Comparison of ENCODE assay signal across 9 cellular contexts in genomic region chr6:41367700-41368099, GRCh38. TPM values are rescaled to one million over a fixed set of nuclear protein-coding genes. Genes with fewer than 3 reads are reported as not detected.
DNase-seq lines count a peak whose midpoint lies in the region; ATAC-seq and TF ChIP-seq lines count a peak whose summit lies in the region.
"Had no signal": no experiment of that assay in that cellular context is flagged by ENCODE, and none has a peak within 500 bp of the region (broad histone marks: within the 10 kb centered on the region; RNA-seq: fewer than 3 reads in every experiment).

No MANE protein-coding gene starts in this region.

- no peaks in the 10 kb centered on the region for H3K79me1 ChIP-seq in neuronal stem cell (ENCODE audit: low read depth, low read length)

- WGBS in neuronal stem cell (ENCODE audit: extremely low coverage in 2 of 2, insufficient read length in 2 of 2, insufficient replicate concordance in 1 of 2), 2 donors = no CpG with 5 or more reads among the region's 2 CpGs

- no peaks in the 10 kb centered on the region for H4K20me1 ChIP-seq in fibroblast of lung (ENCODE audit: control insufficient read depth, extremely low read depth, insufficient read depth, low read length)

- no peak overlapping the region for H3K4ac ChIP-seq in neuronal stem cell (ENCODE audit: low read length)

- in situ Hi-C loops in SK-MEL-5 (cut with HindIII; ENCODE audit: low pct_unique_long_range_greater_than_20kb, low sequenced_read_pairs) = no loop called here

- no peak overlapping the region for H2BK5ac ChIP-seq in neuronal stem cell (ENCODE audit: low read length)

- H3K14ac ChIP-seq in neuronal stem cell (ENCODE audit: low read length) = no peak overlapping the region

- no peak overlapping the region for H2BK120ac ChIP-seq in neuronal stem cell (ENCODE audit: low read depth, low read length)

- H2BK12ac ChIP-seq in neuronal stem cell (ENCODE audit: low read length) = no peak overlapping the region

- H3K79me2 ChIP-seq in fibroblast of lung (ENCODE audit: control insufficient read depth, insufficient read depth, low read length) = no peaks in the 10 kb centered on the region

- H3K27ac ChIP-seq in fibroblast of lung (ENCODE audit: insufficient read depth, low read length) (no peak overlapping the region), neuronal stem cell (replicated peaks; ENCODE audit: low read length) (no peak overlapping the region)
- H3K27ac ChIP-seq: skin epidermis had no signal

- DNase-seq in GM06990 (ENCODE audit: extremely low read depth, insufficient read length) (no peak), NCI-H128 (lab: John Stamatoyannopoulos, UW; ENCODE audit: unreplicated experiment) (peak; percentile 39), SK-MEL-5 (ENCODE audit: low read depth, low spot score) (peak; percentile 82), fibroblast of lung (ENCODE audit: low read depth in 2 of 2) (peak; percentile 42 to 51), neuronal stem cell (ENCODE audit: low spot score) (peak; percentile 67)

- H3K9ac ChIP-seq in fibroblast of lung (ENCODE audit: insufficient read depth, low read length) (no peak overlapping the region), neuronal stem cell (ENCODE audit: low read depth, low read length, poor library complexity) (no peak overlapping the region)

- no peak overlapping the region for H4K8ac ChIP-seq in neuronal stem cell (ENCODE audit: low read depth, low read length)

- H3K9me3 ChIP-seq in fibroblast of lung (ENCODE audit: control insufficient read depth, insufficient read depth, low read depth, low read length) (no peaks in the 10 kb centered on the region), neuronal stem cell (replicated peaks in 1 of 2; ENCODE audit: control insufficient read depth in 2 of 2, insufficient read depth in 1 of 2, low read depth in 1 of 2, low read length in 2 of 2) (no peaks in the 10 kb centered on the region)

- H3K27me3 ChIP-seq in GM06990 (replicated peaks; ENCODE audit: control insufficient read depth, insufficient read depth, low read length) (no peaks in the 10 kb centered on the region; the same call in none of the 2 replicates), fibroblast of lung (ENCODE audit: control insufficient read depth, insufficient read depth, low read length) (peaks cover 21% of the 10 kb centered on the region), neuronal stem cell (ENCODE audit: control insufficient read depth in 3 of 3, insufficient read depth in 3 of 3, low read depth in 1 of 3, low read length in 3 of 3) (peaks cover 21 to 41% (median 38%) of the 10 kb centered on the region in 3 experiments)

- H2AFZ ChIP-seq in fibroblast of lung (ENCODE audit: low read length) = no peak overlapping the region
- no peak overlapping the region for H2AFZ ChIP-seq in neuronal stem cell (ENCODE audit: low read length)

- TF ChIP-seq CTCF in GM06990 (IDR thresholded peaks at IDR 0.05; ENCODE audit: insufficient read depth, low read length, poor library complexity, severe bottlenecking) (peak; percentile 59), fibroblast of lung (conservative IDR thresholded peaks at IDR 0.05 in 1 of 2, IDR thresholded peaks at IDR 0.05 in 1 of 2; ENCODE audit: low read depth in 1 of 2, low read length in 2 of 2) (peak; percentile 50 to 82)

- no peak overlapping the region for H3K23ac ChIP-seq in neuronal stem cell (ENCODE audit: low read depth, low read length, poor library complexity)

- H3K4me1 ChIP-seq in fibroblast of lung (ENCODE audit: control insufficient read depth, extremely low read depth, insufficient read depth, low read length) = no peaks in the 10 kb centered on the region
- H3K4me1 ChIP-seq in neuronal stem cell (ENCODE audit: control insufficient read depth in 2 of 2, insufficient read depth in 1 of 2, low read depth in 1 of 2, low read length in 2 of 2) = peaks cover 11 to 20% of the 10 kb centered on the region in 2 donors

- H2BK15ac ChIP-seq in neuronal stem cell (ENCODE audit: low read length) = no peak overlapping the region

- no peak overlapping the region for H3K4me2 ChIP-seq in fibroblast of lung (ENCODE audit: extremely low read depth, insufficient read depth, low read length)
- H3K4me2 ChIP-seq in neuronal stem cell (ENCODE audit: insufficient read depth, low read length, poor library complexity, severe bottlenecking) = no peak overlapping the region

- H3K18ac ChIP-seq in neuronal stem cell (ENCODE audit: low read length) = no peak overlapping the region

- H3K36me3 ChIP-seq in GM06990 (ENCODE audit: control insufficient read depth, insufficient read depth, low read length) (no peaks in the 10 kb centered on the region), fibroblast of lung (ENCODE audit: control insufficient read depth, insufficient read depth, low read length) (no peaks in the 10 kb centered on the region), neuronal stem cell (replicated peaks in 1 of 2; ENCODE audit: control insufficient read depth in 2 of 2, insufficient read depth in 2 of 2, low read length in 2 of 2) (no peaks in the 10 kb centered on the region)

- no peak overlapping the region for H2AK5ac ChIP-seq in neuronal stem cell (ENCODE audit: low read depth, low read length)

- ATAC-seq in GM19351 (IDR thresholded peaks at IDR 0.05; ENCODE audit: unreplicated experiment) = no peak
- no peak for ATAC-seq in GM21737 (IDR thresholded peaks at IDR 0.05; ENCODE audit: unreplicated experiment)
- ATAC-seq in GM18502 (IDR thresholded peaks at IDR 0.05; ENCODE audit: poor library complexity, unreplicated experiment) = no peak

- H4K91ac ChIP-seq in neuronal stem cell (ENCODE audit: low read depth, low read length, poor library complexity) = no peak overlapping the region

- H3K4me3 ChIP-seq in GM06990 (replicated peaks; ENCODE audit: low read depth, low read length) (no peak overlapping the region), fibroblast of lung (replicated peaks in 1 of 4; ENCODE audit: control extremely low read depth in 1 of 4, insufficient read depth in 1 of 4, low read depth in 3 of 4, low read length in 4 of 4) (no peak overlapping the region), neuronal stem cell (ENCODE audit: low read length in 2 of 2) (no peak overlapping the region)
- H3K4me3 ChIP-seq: skin epidermis had no signal

RNA-seq across cellular contexts. Expression of gene NCR2, which starts 32.3 kb away (rescaled TPM):
- total RNA-seq in SK-MEL-5 (2014; rRNA removed; shearing (Covaris generic)) = not detected in 2 replicates
- polyA plus RNA-seq in SK-MEL-5 (2015; cell fraction: cytosol; rRNA removed) = not detected in 2 replicates
- not detected in 2 replicates for polyA plus RNA-seq in SK-MEL-5 (2015; cell fraction: nucleus; rRNA removed)
- not detected in 2 replicates for total RNA-seq in fibroblast of lung
- polyA plus RNA-seq in fibroblast of lung = not detected in 2 replicates
- polyA plus RNA-seq in fibroblast of lung (2012) = not detected in 2 replicates
- polyA minus RNA-seq in fibroblast of lung (ENCODE audit: low replicate concordance) = not detected in 2 replicates
- polyA plus RNA-seq in neuronal stem cell (2013, experiment 1 of 2) = not detected
- not detected for polyA plus RNA-seq in neuronal stem cell (2013, experiment 2 of 2)
